8 cellular contexts compared by ENCODE assay signal in genomic region chr11:9613830-9614762, GRCh38. TPM values are rescaled to one million over a fixed set of nuclear protein-coding genes. Genes with fewer than 3 reads are reported as not detected.
DNase-seq lines count a peak whose midpoint lies in the region; ATAC-seq and TF ChIP-seq lines count a peak whose summit lies in the region.

No MANE protein-coding gene starts in this region.

- peak overlapping the region; percentile 59 for H3K4me3 ChIP-seq in fibroblast of the aortic adventitia (ENCODE audit: low read depth, low read length)

- H3K4me1 Mint-ChIP-seq in nephron progenitor cell = peaks cover 24% of the 10 kb centered on the region
- H3K4me1 Mint-ChIP-seq in stimulated activated naive CD8-positive, alpha-beta T cell treated with anti-CD3 and anti-CD28 coated beads, Interleukin-15, Interleukin-2, amounts not matched to agents 100 ng/mL and 50 ng/mL, for 24 hours (ENCODE audit: low read depth) = peaks cover 61% of the 10 kb centered on the region

- peaks cover 7% of the 10 kb centered on the region for H3K27me3 Mint-ChIP-seq in nephron progenitor cell (ENCODE audit: low read depth, poor library complexity)
- H3K27me3 Mint-ChIP-seq in stimulated activated naive CD8-positive, alpha-beta T cell treated with anti-CD3 and anti-CD28 coated beads, Interleukin-15, Interleukin-2, amounts not matched to agents 100 ng/mL and 50 ng/mL, for 24 hours = no peaks in the 10 kb centered on the region

- peak overlapping the region; percentile 85 for H3K4me3 Mint-ChIP-seq in nephron progenitor cell
- H3K4me3 Mint-ChIP-seq in stimulated activated naive CD8-positive, alpha-beta T cell treated with anti-CD3 and anti-CD28 coated beads, Interleukin-15, Interleukin-2, amounts not matched to agents 100 ng/mL and 50 ng/mL, for 24 hours = peak overlapping the region; percentile 80

- peak overlapping the region; percentile 96 for H3K27ac Mint-ChIP-seq in nephron progenitor cell
- peak overlapping the region; percentile 97 for H3K27ac Mint-ChIP-seq in stimulated activated naive CD8-positive, alpha-beta T cell treated with anti-CD3 and anti-CD28 coated beads, Interleukin-15, Interleukin-2, amounts not matched to agents 100 ng/mL and 50 ng/mL, for 24 hours

- peak; percentile 72 for ATAC-seq in GM21423 (IDR thresholded peaks at IDR 0.05; ENCODE audit: unreplicated experiment)

- TF ChIP-seq CTCF in fibroblast of the aortic adventitia (IDR thresholded peaks at IDR 0.05; ENCODE audit: insufficient read depth, low read length) = peak; percentile 67
- TF ChIP-seq CTCF in nephron progenitor cell (IDR thresholded peaks at IDR 0.05) = peak; percentile 60

- H3K9me3 Mint-ChIP-seq in nephron progenitor cell = peaks cover 3% of the 10 kb centered on the region
- H3K9me3 Mint-ChIP-seq in stimulated activated naive CD8-positive, alpha-beta T cell treated with anti-CD3 and anti-CD28 coated beads, Interleukin-15, Interleukin-2, amounts not matched to agents 100 ng/mL and 50 ng/mL, for 24 hours = no peaks in the 10 kb centered on the region

- DNase-seq in DMS53 (lab: John Stamatoyannopoulos, UW) (peak; percentile 94), HUDEP-2 (lab: John Stamatoyannopoulos, UW; ENCODE audit: unreplicated experiment in 76 of 76) (peak in 75 of 76 experiments; percentile 14 to 92 (median 80)), RPMI8226 (peak; percentile 84), fibroblast of the aortic adventitia (ENCODE audit: low read depth) (peak; percentile 79), nephron progenitor cell (peak; percentile 87)
- peak; percentile 84 for DNase-seq in activated effector memory CD4-positive, alpha-beta T cell treated with Interleukin-2 at 50 U/mL for 16 hours

- no peaks in the 10 kb centered on the region for H3K36me3 Mint-ChIP-seq in nephron progenitor cell (ENCODE audit: low read depth)
- no peaks in the 10 kb centered on the region for H3K36me3 Mint-ChIP-seq in stimulated activated naive CD8-positive, alpha-beta T cell treated with anti-CD3 and anti-CD28 coated beads, Interleukin-15, Interleukin-2, amounts not matched to agents 100 ng/mL and 50 ng/mL, for 24 hours (ENCODE audit: low read depth)

RNA-seq across cellular contexts. Expression of gene WEE1, which starts 40.6 kb away (rescaled TPM):
- 26.3 and 51.1 TPM in 2 replicates for total RNA-seq in fibroblast of the aortic adventitia (ENCODE audit: low replicate concordance)

RNA-seq across cellular contexts. Expression of gene SWAP70, which starts 49.8 kb away (rescaled TPM):
- total RNA-seq in fibroblast of the aortic adventitia (ENCODE audit: low replicate concordance) = 44.4 and 53.2 TPM in 2 replicates

Comparison
In these comparisons a context has a peak if more than half of its experiments do, and no peak if none do; other contexts are left out.
1. Peak in every context shown above with its lines: DNase-seq, ATAC-seq and H3K4me3 ChIP-seq.